Comparison of ENCODE assay signal across 1 cellular context in the genomic region with DNA sequence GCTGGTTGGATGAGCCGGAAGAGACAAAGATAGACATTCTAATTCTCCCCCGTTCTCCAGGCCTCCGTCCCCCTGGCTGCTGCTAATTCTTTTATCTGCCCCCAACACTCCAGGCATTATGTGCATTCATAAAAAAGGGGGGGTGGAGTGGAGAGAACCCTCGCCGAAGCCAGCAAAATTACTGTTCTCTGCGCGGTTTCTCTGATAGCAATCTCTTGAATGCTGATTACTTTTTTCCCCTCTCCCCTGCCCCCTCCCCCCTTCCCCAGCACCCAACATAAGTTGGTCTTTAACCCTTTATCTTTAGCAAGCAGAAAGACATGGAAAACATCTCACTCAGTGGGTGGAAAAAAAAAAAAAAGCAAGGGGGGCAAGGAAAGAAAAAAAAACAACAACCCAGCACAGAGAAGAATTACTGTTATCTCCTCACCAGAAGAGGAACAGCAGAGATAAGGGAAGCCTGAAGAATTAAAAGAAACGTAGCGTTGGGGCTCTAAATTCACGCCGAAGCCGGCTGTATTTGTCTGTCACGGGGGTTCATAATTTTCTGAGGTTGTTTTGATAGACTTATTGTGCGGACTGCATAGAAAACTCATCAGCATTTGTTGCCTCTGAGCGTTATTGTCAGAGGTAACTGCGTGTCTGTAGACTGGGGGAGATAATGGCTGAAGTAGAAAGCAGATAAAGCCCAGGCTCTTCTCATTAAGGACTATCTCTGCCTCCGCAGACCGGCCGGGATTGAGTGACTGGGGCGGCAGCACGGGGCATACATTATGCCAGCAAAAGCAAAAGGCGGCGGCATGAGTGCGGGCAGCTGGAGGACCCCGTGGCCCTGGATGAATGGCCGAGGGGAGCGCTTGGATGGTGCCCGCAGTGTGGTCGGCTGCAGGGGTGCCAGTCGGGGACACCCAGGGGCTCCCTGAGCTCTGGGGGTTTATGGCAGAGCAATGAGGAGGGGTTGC.
TF ChIP-seq lines count a peak whose summit lies in the region.

No MANE protein-coding gene starts in this region.

TF ChIP-seq in K562, 482 proteins besides CTCF, POLR2A, EP300 and RAD21 (continued from another document):
- TF ChIP-seq CLOCK (CRISPR knock-in tag; IDR thresholded peaks at IDR 0.05; ENCODE audit: borderline replicate concordance) = no peak
- no peak for TF ChIP-seq NFXL1 (CRISPR knock-in tag; IDR thresholded peaks at IDR 0.05)
- peak; percentile 53; the same call in 1 of the 2 replicates for TF ChIP-seq NCOA1 (IDR thresholded peaks at IDR 0.05; ENCODE audit: low read depth)
- TF ChIP-seq STAT5B (CRISPR knock-in tag; IDR thresholded peaks at IDR 0.05) = no peak
- no peak for TF ChIP-seq TOE1 (IDR thresholded peaks at IDR 0.05; ENCODE audit: borderline replicate concordance)
- TF ChIP-seq TOE1 (CRISPR knock-in tag; IDR thresholded peaks at IDR 0.05; ENCODE audit: borderline replicate concordance, low read depth) = no peak
- TF ChIP-seq RFX1 (IDR thresholded peaks at IDR 0.05) = no peak
- TF ChIP-seq THRA (IDR thresholded peaks at IDR 0.05) = no peak
- no peak for TF ChIP-seq IRF2 (CRISPR knock-in tag; IDR thresholded peaks at IDR 0.05)
- TF ChIP-seq, protein P1, sequence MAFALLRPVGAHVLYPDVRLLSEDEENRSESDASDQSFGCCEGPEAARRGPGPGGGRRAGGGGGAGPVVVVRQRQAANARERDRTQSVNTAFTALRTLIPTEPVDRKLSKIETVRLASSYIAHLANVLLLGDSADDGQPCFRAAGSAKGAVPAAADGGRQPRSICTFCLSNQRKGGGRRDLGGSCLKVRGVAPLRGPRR (CRISPR knock-in tag; IDR thresholded peaks at IDR 0.05) = no peak
- TF ChIP-seq MCM3 (IDR thresholded peaks at IDR 0.05) = no peak
- peak; percentile 85; the same call in 1 of the 2 replicates for TF ChIP-seq POLR2AphosphoS5 (IDR thresholded peaks at IDR 0.05; ENCODE audit: control insufficient read depth, insufficient read depth, low read depth, low read length)
- peak; percentile 88 for TF ChIP-seq NBN (IDR thresholded peaks at IDR 0.05; ENCODE audit: low read depth)
- TF ChIP-seq ZNF696 (CRISPR knock-in tag; conservative IDR thresholded peaks at IDR 0.05) = no peak
- TF ChIP-seq PCBP1 (IDR thresholded peaks at IDR 0.05; ENCODE audit: low read depth, low read length, poor library complexity, severe bottlenecking) = no peak
- peak; percentile 89 for TF ChIP-seq FOSL1 (tag; conservative IDR thresholded peaks at IDR 0.05)
- no peak for TF ChIP-seq TRIM28 (IDR thresholded peaks at IDR 0.05)
- no peak for TF ChIP-seq WHSC1 (IDR thresholded peaks at IDR 0.05; ENCODE audit: low read length)
- TF ChIP-seq ZNF780A (CRISPR knock-in tag; IDR thresholded peaks at IDR 0.05) = no peak
- peak; percentile 29 for TF ChIP-seq DACH1 (IDR thresholded peaks at IDR 0.05; ENCODE audit: partially characterized antibody)
- TF ChIP-seq ZNF3 (CRISPR knock-in tag; IDR thresholded peaks at IDR 0.05) = no peak
- no peak; the same call in 1 of the 2 replicates for TF ChIP-seq ZNF584 (CRISPR knock-in tag; IDR thresholded peaks at IDR 0.05; ENCODE audit: low read depth)
